Comparison of ENCODE assay signal across 10 cellular contexts in the genomic region with DNA sequence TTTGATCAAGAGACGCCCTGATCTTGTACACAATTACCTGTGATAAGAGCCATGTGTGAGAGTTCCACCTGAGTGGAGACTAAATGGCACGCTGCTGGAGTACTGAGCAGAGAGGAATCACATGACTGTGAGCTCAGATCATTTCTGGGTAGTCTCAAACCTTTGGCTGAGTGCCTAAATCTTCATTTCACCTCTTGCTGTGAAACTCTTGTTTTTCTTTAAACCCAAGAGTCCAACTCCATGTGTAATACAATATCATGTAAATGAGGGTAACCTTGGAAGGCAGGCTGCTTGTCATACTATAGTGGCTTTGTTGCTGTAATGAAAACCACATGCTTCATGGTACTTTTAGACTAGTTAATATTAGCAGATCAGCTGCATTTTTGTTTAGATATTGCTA.
DNase-seq lines count a peak whose midpoint lies in the region; ATAC-seq and TF ChIP-seq lines count a peak whose summit lies in the region.
"Had no signal": no experiment of that assay in that cellular context is flagged by ENCODE, and none has a peak within 500 bp of the region (broad histone marks: within the 10 kb centered on the region; RNA-seq: fewer than 3 reads in every experiment).

No MANE protein-coding gene starts in this region.

- H3K4me3 ChIP-seq in astrocyte of the cerebellum (ENCODE audit: low read depth, low read length) (no peak overlapping the region), mucosa of descending colon (no peak overlapping the region)

- H3K36me3 ChIP-seq in mucosa of descending colon (ENCODE audit: low read depth), result no peaks in the 10 kb centered on the region

- intact Hi-C loops in mucosa of descending colon (cut with DNase I, micrococcal nuclease), result no loop called here

- ATAC-seq in mucosa of descending colon (peak; percentile 29), HG03520 (IDR thresholded peaks at IDR 0.05; ENCODE audit: unreplicated experiment) (no peak)

- DNase-seq in Caki2 (ENCODE audit: low read depth) (peak; percentile 96), NCI-H1105 treated with DMSO at 0.1 percent for 48 hours (lab: John Stamatoyannopoulos, UW) (peak; percentile 95), astrocyte of the cerebellum (ENCODE audit: low read depth) (peak; percentile 96), mucosa of descending colon (no peak), erythroblast (lab: John Stamatoyannopoulos, UW) (no peak), ecto neural progenitor cell (ENCODE audit: low spot score) (no peak), SIG-M5 (lab: John Stamatoyannopoulos, UW) (no peak)
- DNase-seq: hippocampal formation, SHP77 treated with DMSO at 0.1 percent for 48 hours had no signal

- TF ChIP-seq CTCF in astrocyte of the cerebellum (IDR thresholded peaks at IDR 0.05; ENCODE audit: low read depth, low read length, missing control alignments) (no peak), mucosa of descending colon (IDR thresholded peaks at IDR 0.05) (no peak)

- in situ Hi-C loops in Caki2 (cut with HindIII; ENCODE audit: low pct_unique_long_range_greater_than_20kb, low sequenced_read_pairs) (no loop called here), astrocyte of the cerebellum (cut with HindIII; ENCODE audit: low sequenced_read_pairs) (no loop called here)

- peaks cover 33% of the 10 kb centered on the region for H3K4me1 ChIP-seq in mucosa of descending colon (ENCODE audit: low read depth)

- TF ChIP-seq POLR2A in erythroblast (IDR thresholded peaks at IDR 0.05; ENCODE audit: low read length), result no peak

- H3K9me3 ChIP-seq in mucosa of descending colon, result no peaks in the 10 kb centered on the region

Comparison
In these comparisons a context has a peak if more than half of its experiments do, and no peak if none do; other contexts are left out.
1. DNase-seq: peak in Caki2 (single experiment), NCI-H1105 treated with DMSO at 0.1 percent for 48 hours (single experiment) and astrocyte of the cerebellum (single experiment); none in mucosa of descending colon (0 of 3), erythroblast (0 of 2), ecto neural progenitor cell (single experiment) and SIG-M5 (single experiment).